33 cellular contexts compared by ENCODE assay signal in the genomic region with DNA sequence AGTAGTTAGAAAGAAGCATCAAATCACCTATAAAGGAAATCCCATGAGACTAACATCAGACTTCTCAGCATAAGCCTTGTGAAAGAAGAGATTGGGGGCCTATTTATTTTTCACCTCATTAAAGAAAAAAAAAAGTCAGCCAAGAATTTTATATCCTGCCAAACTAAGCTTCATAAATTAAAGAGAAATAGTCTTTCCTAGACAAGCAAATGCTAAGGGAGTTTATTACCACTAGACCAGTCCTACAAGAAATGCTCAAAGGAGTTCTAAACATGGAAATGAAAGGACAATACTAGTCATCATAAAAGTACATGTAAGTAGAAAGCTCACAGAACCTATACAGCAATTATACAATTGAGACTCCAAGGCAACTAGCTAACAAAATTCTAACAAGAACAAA.
"Had no signal": no experiment of that assay in that cellular context is flagged by ENCODE, and none has a peak within 500 bp of the region (broad histone marks: within the 10 kb centered on the region; RNA-seq: fewer than 3 reads in every experiment).

No MANE protein-coding gene starts in this region.

- H3K36me3 ChIP-seq: adrenal gland, brain microvascular endothelial cell, breast epithelium had no signal

- H3K4me3 ChIP-seq: adrenal gland, body of pancreas, breast epithelium had no signal

- H3K27me3 ChIP-seq: body of pancreas, brain microvascular endothelial cell, breast epithelium had no signal

- FAIRE-seq: astrocyte, TTC549 had no signal

- H3K27ac ChIP-seq: adrenal gland, body of pancreas, brain microvascular endothelial cell, breast epithelium, VCaP had no signal

- H3K4me1 ChIP-seq: adrenal gland, body of pancreas, breast epithelium had no signal

- DNase-seq: activated B cell treated with CpG ODN at 0.5 μM for 24 hours; activated CD4-positive, alpha-beta memory T cell treated with anti-CD3 and anti-CD28 coated beads for 36 hours; activated CD4-positive, alpha-beta T cell treated with anti-CD3 and anti-CD28 coated beads for 4 hours; activated CD4-positive, alpha-beta T cell treated with anti-CD3 and anti-CD28 coated beads, Interleukin-2, amount 10 ng/mL, durations not matched to agents 24 days and 14 days; activated CD4-positive, alpha-beta T cell treated with anti-CD3 and anti-CD28 coated beads, Interleukin-2, amount 50 U/mL, for 1 hour; activated CD4-positive, alpha-beta T cell treated with anti-CD3 and anti-CD28 coated beads, Interleukin-2, amount 50 U/mL, for 4 hours; activated CD4-positive, CD25-positive, alpha-beta regulatory T cell treated with anti-CD3 and anti-CD28 coated beads, Interleukin-2, amount 50 U/mL, for 72 hours; activated CD8-positive, alpha-beta memory T cell treated with anti-CD3 and anti-CD28 coated beads, Interleukin-2, amount 50 U/mL, for 4 hours; activated CD8-positive, alpha-beta T cell treated with anti-CD3 and anti-CD28 coated beads for 36 hours; activated effector memory CD4-positive, alpha-beta T cell treated with anti-CD3 and anti-CD28 coated beads, Interleukin-2, amount 50 U/mL, for 16 hours; activated gamma-delta T cell treated with Interleukin-2 at 50 U/mL for 16 hours; activated naive CD4-positive, alpha-beta T cell; activated naive CD4-positive, alpha-beta T cell treated with anti-CD3 and anti-CD28 coated beads for 36 hours; activated naive CD4-positive, alpha-beta T cell treated with anti-CD3 and anti-CD28 coated beads, Interleukin-2, amount 50 U/mL, for 16 hours; activated naive CD8-positive, alpha-beta T cell treated with anti-CD3 and anti-CD28 coated beads for 36 hours; activated T-cell treated with anti-CD3 and anti-CD28 coated beads for 4 hours; activated T-cell treated with anti-CD3 and anti-CD28 coated beads, Interleukin-2, amount 50 U/mL, for 1 hour; activated T-cell treated with anti-CD3 and anti-CD28 coated beads, Interleukin-2, amount 50 U/mL, for 4 hours; activated T-cell treated with anti-CD3 and anti-CD28 coated beads, Interleukin-2, amount 50 U/mL, for 72 hours; adrenal gland; amniotic stem cell; aorta; body of pancreas; brain microvascular endothelial cell; central memory CD4-positive, alpha-beta T cell; T-helper 2 cell; T-helper 9 cell had no signal

- ATAC-seq: activated CD8-positive, alpha-beta T cell treated with anti-CD3 and anti-CD28 coated beads for 36 hours; activated naive CD4-positive, alpha-beta T cell treated with anti-CD3 and anti-CD28 coated beads, Interleukin-2, amount 50 U/mL, for 72 hours; activated T-cell treated with anti-CD3 and anti-CD28 coated beads, Interleukin-2, amount 50 U/mL, for 4 hours; activated T-cell treated with anti-CD3 and anti-CD28 coated beads, Interleukin-2, amount 50 U/mL, for 72 hours; activated T-helper 17 cell treated with anti-CD3 and anti-CD28 coated beads, Interleukin-2, amount 50 U/mL, for 72 hours; body of pancreas had no signal

- H3K9me3 ChIP-seq: adrenal gland, body of pancreas had no signal
